In the genomic region with DNA sequence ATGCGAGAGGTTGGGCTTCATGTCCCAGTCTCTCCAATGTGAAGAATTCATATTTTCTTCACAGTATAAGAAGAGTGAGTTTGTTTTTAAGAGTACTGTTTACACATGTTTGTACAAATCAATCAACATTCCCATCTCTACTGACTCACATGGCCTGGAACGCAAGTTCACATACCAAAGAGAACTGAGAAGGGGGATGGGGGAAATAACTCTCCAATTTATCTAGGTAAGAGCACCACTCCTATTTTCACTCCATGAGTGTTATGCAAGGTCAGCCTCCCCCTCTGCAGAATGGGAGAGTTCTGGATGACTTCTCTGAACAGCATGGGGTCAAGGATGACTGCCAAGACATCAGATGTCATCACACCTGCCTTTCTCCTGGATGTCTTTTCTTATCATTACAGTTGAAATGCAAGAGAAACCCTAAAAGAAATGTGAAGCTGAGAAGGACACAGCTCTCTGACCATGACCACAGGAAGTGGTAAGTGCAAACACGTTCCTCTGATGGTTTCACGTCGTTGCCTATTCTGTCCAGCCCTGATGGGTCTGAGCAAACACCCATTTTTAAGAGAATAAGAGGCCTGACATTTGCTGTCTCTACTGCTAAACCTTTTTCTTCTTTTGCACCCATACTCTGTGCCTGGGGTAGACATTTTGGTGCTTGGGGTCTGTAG, we compare ENCODE assay signal across 10 cellular contexts.
DNase-seq lines count a peak whose midpoint lies in the region; ATAC-seq and TF ChIP-seq lines count a peak whose summit lies in the region.
"Had no signal": no experiment of that assay in that cellular context is flagged by ENCODE, and none has a peak within 500 bp of the region (broad histone marks: within the 10 kb centered on the region; RNA-seq: fewer than 3 reads in every experiment).

No MANE protein-coding gene starts in this region.

- POLR2A ChIA-PET in AG04449 (lab: Yijun Ruan, JAX), result no interaction called here

- peak; percentile 10 for DNase-seq in AG04449 (ENCODE audit: low read depth, low spot score)
- DNase-seq in epidermal melanocyte (ENCODE audit: insufficient read length, low spot score), result peak; percentile 22
- DNase-seq in stomach, result no peak
- DNase-seq in stimulated activated effector memory CD8-positive, alpha-beta T cell treated with anti-CD3 and anti-CD28 coated beads, Interleukin-12 subunit alpha, Interleukin-12 subunit beta, amount 100 ng/mL, for 72 hours (ENCODE audit: low spot score in 2 of 2), result no peak
- no peak for DNase-seq in cortex of kidney (lab: John Stamatoyannopoulos, UW)
- no peak for DNase-seq in activated T-cell treated with anti-CD3 and anti-CD28 coated beads for 4 hours
- DNase-seq: activated CD8-positive, alpha-beta T cell treated with anti-CD3 and anti-CD28 coated beads for 36 hours had no signal

- no peaks in the 10 kb centered on the region for H3K36me3 Mint-ChIP-seq in stimulated activated effector memory CD8-positive, alpha-beta T cell treated with anti-CD3 and anti-CD28 coated beads, Interleukin-12 subunit alpha, Interleukin-12 subunit beta, amount 100 ng/mL, for 72 hours

- no peaks in the 10 kb centered on the region for H3K36me3 ChIP-seq in stomach

- peak; percentile 66 for ATAC-seq in GM19455 (IDR thresholded peaks at IDR 0.05; ENCODE audit: unreplicated experiment)
- ATAC-seq in HG03378 (IDR thresholded peaks at IDR 0.05; ENCODE audit: unreplicated experiment), result peak; percentile 66
- no peak for ATAC-seq in stimulated activated effector memory CD8-positive, alpha-beta T cell treated with anti-CD3 and anti-CD28 coated beads, Interleukin-12 subunit alpha, Interleukin-12 subunit beta, amount 100 ng/mL, for 72 hours
- ATAC-seq: activated CD8-positive, alpha-beta T cell treated with anti-CD3 and anti-CD28 coated beads for 36 hours had no signal

- no peaks in the 10 kb centered on the region for H3K4me1 ChIP-seq in stomach

- peaks cover 4% of the 10 kb centered on the region for H3K9me3 Mint-ChIP-seq in stimulated activated effector memory CD8-positive, alpha-beta T cell treated with anti-CD3 and anti-CD28 coated beads, Interleukin-12 subunit alpha, Interleukin-12 subunit beta, amount 100 ng/mL, for 72 hours
- H3K9me3 Mint-ChIP-seq: activated CD8-positive, alpha-beta T cell treated with anti-CD3 and anti-CD28 coated beads for 36 hours had no signal

- intact Hi-C loops in stomach (cut with DNase I; ENCODE audit: low total_unique reads), result no loop called here

- no peak for TF ChIP-seq EP300 in stomach (IDR thresholded peaks at IDR 0.05)

- CTCF ChIA-PET in AG04449 (lab: Yijun Ruan, JAX), result interaction anchor here (1.7 kb wide), 1 partner anchor 100 kb away, joined by 4 read pairs; no protein-coding TSS in a partner anchor

- no peak overlapping the region for H3K4me3 ChIP-seq in AG04449 (ENCODE audit: low read depth, low read length)
- H3K4me3 ChIP-seq in stomach, result no peak overlapping the region

- H3K4me1 Mint-ChIP-seq in stimulated activated effector memory CD8-positive, alpha-beta T cell treated with anti-CD3 and anti-CD28 coated beads, Interleukin-12 subunit alpha, Interleukin-12 subunit beta, amount 100 ng/mL, for 72 hours, result peaks cover 7% of the 10 kb centered on the region

- no peak overlapping the region for H3K4me3 Mint-ChIP-seq in stimulated activated effector memory CD8-positive, alpha-beta T cell treated with anti-CD3 and anti-CD28 coated beads, Interleukin-12 subunit alpha, Interleukin-12 subunit beta, amount 100 ng/mL, for 72 hours
- H3K4me3 Mint-ChIP-seq: activated CD8-positive, alpha-beta T cell treated with anti-CD3 and anti-CD28 coated beads for 36 hours; B cell had no signal

- H3K9me3 ChIP-seq in stomach, result no peaks in the 10 kb centered on the region

- H3K27ac ChIP-seq in stomach, result no peak overlapping the region

- TF ChIP-seq CTCF in AG04449 (IDR thresholded peaks at IDR 0.05; ENCODE audit: insufficient read depth, low read length, missing control alignments) (no peak), stomach (IDR thresholded peaks at IDR 0.05) (no peak)

- WGBS in stomach, 5 donors, result 68 to 77% (median 71%) methylated on average over 5 of the region's 5 CpGs

- no peak overlapping the region for H3K27ac Mint-ChIP-seq in stimulated activated effector memory CD8-positive, alpha-beta T cell treated with anti-CD3 and anti-CD28 coated beads, Interleukin-12 subunit alpha, Interleukin-12 subunit beta, amount 100 ng/mL, for 72 hours
- H3K27ac Mint-ChIP-seq: activated CD8-positive, alpha-beta T cell treated with anti-CD3 and anti-CD28 coated beads for 36 hours; B cell had no signal

- TF ChIP-seq POLR2A in stomach (IDR thresholded peaks at IDR 0.05), result no peak

- no peaks in the 10 kb centered on the region for H3K27me3 ChIP-seq in stomach

Comparison
In these comparisons a context has a peak if more than half of its experiments do, and no peak if none do; other contexts are left out.
1. DNase-seq: peak in AG04449 (single experiment) and epidermal melanocyte (single experiment); none in stomach (single experiment), stimulated activated effector memory CD8-positive, alpha-beta T cell treated with anti-CD3 and anti-CD28 coated beads, Interleukin-12 subunit alpha, Interleukin-12 subunit beta, amount 100 ng/mL, for 72 hours (0 of 2), cortex of kidney (single experiment) and activated T-cell treated with anti-CD3 and anti-CD28 coated beads for 4 hours (single experiment).